ENCODE assay signal across 20 cellular contexts in genomic region chr1:216215169-216215568, GRCh38.
"Had no signal": no experiment of that assay in that cellular context is flagged by ENCODE, and none has a peak within 500 bp of the region (broad histone marks: within the 10 kb centered on the region; RNA-seq: fewer than 3 reads in every experiment).

No MANE protein-coding gene starts in this region.

- H3K9me3 ChIP-seq: colonic mucosa, heart left ventricle, mucosa of descending colon, right atrium auricular region, spleen, testis had no signal

- H3K4me3 ChIP-seq: colonic mucosa, heart left ventricle, lung, mucosa of descending colon, right atrium auricular region, spleen, testis had no signal

- H3K27me3 ChIP-seq: colonic mucosa, heart left ventricle, right atrium auricular region, spleen, testis had no signal

- DNase-seq: activated CD4-positive, alpha-beta memory T cell treated with anti-CD3 and anti-CD28 coated beads for 36 hours; activated CD4-positive, alpha-beta T cell treated with anti-CD3 and anti-CD28 coated beads for 48 hours; activated CD8-positive, alpha-beta memory T cell treated with anti-CD3 and anti-CD28 coated beads, Interleukin-2, amount 50 U/mL, for 4 hours; activated gamma-delta T cell; activated naive CD4-positive, alpha-beta T cell treated with anti-CD3 and anti-CD28 coated beads, Interleukin-2, amount 50 U/mL, for 16 hours; activated T-cell treated with anti-CD3 and anti-CD28 coated beads, Interleukin-2, amount 50 U/mL, for 1 hour; colonic mucosa; effector CD8-positive, alpha-beta T cell; heart left ventricle; hypothalamus; immature natural killer cell; mucosa of descending colon; spleen; stimulated activated naive CD4-positive, alpha-beta T cell; testis; WERI-Rb-1 had no signal

- ATAC-seq: activated CD4-positive, CD25-positive, alpha-beta regulatory T cell treated with anti-CD3 and anti-CD28 coated beads, Interleukin-2, amount 50 U/mL, for 24 hours; heart left ventricle; mucosa of descending colon; natural killer cell treated with Interleukin-12 subunit alpha and Interleukin-12 subunit beta and Interleukin-15 and Interleukin-18, amount 100 ng/mL, for 72 hours had no signal

- H3K27ac ChIP-seq: colonic mucosa, heart left ventricle, right atrium auricular region, spleen, testis, WERI-Rb-1 had no signal

- H3K4me1 ChIP-seq: colonic mucosa, heart left ventricle, right atrium auricular region, spleen, testis had no signal

- H3K36me3 ChIP-seq: colonic mucosa, heart left ventricle, right atrium auricular region, spleen, WERI-Rb-1 had no signal
